ENCODE assay signal across 1 cellular context in the genomic region with DNA sequence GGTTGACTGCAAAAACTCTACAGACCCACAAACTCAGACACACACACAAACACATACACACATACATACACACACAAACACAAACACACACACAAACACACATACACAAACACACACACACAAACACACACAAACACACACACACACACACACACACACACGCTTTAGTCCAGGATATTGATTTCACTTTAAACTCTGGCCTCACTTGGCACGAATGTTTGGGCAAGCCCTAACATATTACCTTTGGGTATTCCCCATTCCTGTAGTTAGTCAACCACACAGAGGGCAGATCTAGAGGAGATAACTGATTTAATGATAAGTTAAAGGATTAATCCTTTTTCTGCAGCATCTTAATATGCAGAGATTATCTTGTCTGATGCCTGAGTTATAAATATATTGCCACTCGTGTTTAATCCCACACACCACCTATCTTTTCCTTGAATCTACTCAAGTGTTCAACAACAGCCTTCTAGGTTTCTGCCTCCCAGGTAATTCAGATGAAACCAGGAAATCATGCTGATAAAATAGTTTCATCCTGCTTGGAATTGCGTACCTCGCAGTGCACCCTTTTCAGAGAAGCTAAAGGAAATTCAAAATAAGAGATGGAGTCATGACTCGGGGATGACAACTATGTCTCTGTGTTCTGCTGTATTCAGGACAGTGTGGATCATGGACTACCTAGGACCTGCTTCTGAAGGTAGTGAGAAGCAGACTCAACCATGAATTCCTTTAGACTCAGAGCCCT.
TF ChIP-seq lines count a peak whose summit lies in the region.

No MANE protein-coding gene starts in this region.

TF ChIP-seq in liver, 16 proteins besides CTCF, POLR2A, EP300 and RAD21 (continued from another document):
- no peak for TF ChIP-seq MAX (IDR thresholded peaks at IDR 0.05)
